4 cellular contexts compared by ENCODE assay signal in genomic region chr1:6436277-6436676, GRCh38. TPM values are rescaled to one million over a fixed set of nuclear protein-coding genes. Genes with fewer than 3 reads are reported as not detected.
"Had no signal": no experiment of that assay in that cellular context is flagged by ENCODE, and none has a peak within 500 bp of the region (broad histone marks: within the 10 kb centered on the region; RNA-seq: fewer than 3 reads in every experiment).

No MANE protein-coding gene starts in this region.

RNA-seq across cellular contexts. Expression of gene ESPN, which starts 11.7 kb away (rescaled TPM):
- total RNA-seq: HT1080 had no signal
- polyA plus RNA-seq: IgD-negative memory B cell had no signal

RNA-seq across cellular contexts. Expression of gene HES2, which starts 16.6 kb away (rescaled TPM):
- total RNA-seq: HT-29, IMR-90 had no signal
- polyA plus RNA-seq: IgD-negative memory B cell, IMR-90 had no signal

RNA-seq across cellular contexts. Expression of gene PLEKHG5, which starts 55.2 kb away (rescaled TPM):
- polyA plus RNA-seq: IgD-negative memory B cell had no signal
